In the genomic region with DNA sequence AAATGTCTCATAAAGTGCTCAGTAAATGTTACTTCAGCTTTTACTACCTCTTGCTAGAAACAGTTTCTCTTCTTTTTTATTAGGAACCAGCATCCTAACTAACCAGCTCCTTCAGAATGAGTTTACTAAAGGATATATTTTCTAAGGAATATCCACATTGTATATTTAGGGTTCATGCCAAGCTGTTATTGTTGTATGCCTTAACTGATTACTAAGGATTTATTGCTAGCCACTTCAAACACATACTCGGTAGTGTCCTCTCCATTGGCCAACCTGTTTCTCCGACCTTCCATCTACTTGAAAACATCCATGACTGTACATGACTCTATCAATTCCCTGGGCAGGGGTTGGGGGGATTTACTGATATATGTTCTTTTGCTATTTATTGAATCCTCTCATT, we compare ENCODE assay signal across 8 cellular contexts.
"Had no signal": no experiment of that assay in that cellular context is flagged by ENCODE, and none has a peak within 500 bp of the region (broad histone marks: within the 10 kb centered on the region; RNA-seq: fewer than 3 reads in every experiment).

No MANE protein-coding gene starts in this region.

- H3K36me3 ChIP-seq: HAP-1 had no signal

- H2AFZ ChIP-seq: GM23338 had no signal

- H3K4me1 ChIP-seq: HAP-1 had no signal

- ATAC-seq: GM23338, HCT116, K562 had no signal

- H3K4me3 ChIP-seq: GM23338, HAP-1, K562 had no signal

- FAIRE-seq: K562 had no signal

- H3K27ac ChIP-seq: HL-60 had no signal

- H3K4me2 ChIP-seq: GM23338 had no signal

- H3K9me3 ChIP-seq: HAP-1 had no signal

- DNase-seq: H7, HFFc6, IMR-90 had no signal
